ENCODE assay signal across 1 cellular context in the genomic region with DNA sequence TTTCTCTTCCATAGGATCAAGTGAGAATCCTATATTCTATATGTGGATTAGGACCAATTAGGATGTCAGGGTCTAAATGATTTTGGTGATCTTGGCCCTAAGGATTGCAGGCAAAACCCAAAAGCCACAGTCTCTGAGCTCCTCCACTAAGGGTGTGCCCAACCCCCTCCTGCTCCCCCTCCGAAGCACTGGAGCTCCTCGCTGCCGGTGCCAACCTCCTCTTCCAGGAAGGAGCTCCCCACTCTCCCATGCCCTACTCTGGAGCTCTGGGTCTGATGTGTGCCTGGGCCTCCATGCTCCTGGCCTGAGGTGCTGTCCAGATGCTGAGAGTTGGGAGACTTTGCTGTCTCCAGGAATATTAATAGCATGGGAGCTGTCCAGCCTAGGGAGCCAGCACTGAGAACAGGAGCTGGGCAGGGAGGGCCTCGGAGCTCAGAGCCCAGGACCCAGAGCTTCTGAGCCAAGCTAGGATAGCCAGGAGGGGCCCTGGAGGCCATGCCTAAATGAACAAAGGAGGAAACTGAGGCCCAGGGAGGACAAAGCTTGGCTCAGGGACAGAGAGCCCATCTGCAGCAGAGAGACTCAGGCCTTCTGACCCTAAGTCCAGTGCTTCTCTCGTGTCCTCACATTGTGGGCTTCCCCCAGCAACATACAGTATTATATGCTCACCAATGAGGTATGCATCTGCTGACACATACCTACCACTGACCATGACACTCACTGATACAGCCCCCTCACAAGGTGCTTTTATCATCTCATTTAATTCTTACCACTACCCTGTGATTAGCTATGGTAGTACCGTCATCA.
TF ChIP-seq lines count a peak whose summit lies in the region.

No MANE protein-coding gene starts in this region.

TF ChIP-seq in HepG2, 621 proteins besides CTCF, POLR2A, EP300 and RAD21 (continued from another document and continues in another):
- TF ChIP-seq, protein P1, sequence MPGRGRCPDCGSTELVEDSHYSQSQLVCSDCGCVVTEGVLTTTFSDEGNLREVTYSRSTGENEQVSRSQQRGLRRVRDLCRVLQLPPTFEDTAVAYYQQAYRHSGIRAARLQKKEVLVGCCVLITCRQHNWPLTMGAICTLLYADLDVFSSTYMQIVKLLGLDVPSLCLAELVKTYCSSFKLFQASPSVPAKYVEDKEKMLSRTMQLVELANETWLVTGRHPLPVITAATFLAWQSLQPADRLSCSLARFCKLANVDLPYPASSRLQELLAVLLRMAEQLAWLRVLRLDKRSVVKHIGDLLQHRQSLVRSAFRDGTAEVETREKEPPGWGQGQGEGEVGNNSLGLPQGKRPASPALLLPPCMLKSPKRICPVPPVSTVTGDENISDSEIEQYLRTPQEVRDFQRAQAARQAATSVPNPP (CRISPR knock-in tag; IDR thresholded peaks at IDR 0.05) = no peak
- peak; percentile 83; the same call in 1 of the 2 replicates for TF ChIP-seq ZNF720 (CRISPR knock-in tag; IDR thresholded peaks at IDR 0.05)
- TF ChIP-seq PRMT3 (CRISPR knock-in tag; IDR thresholded peaks at IDR 0.05; ENCODE audit: borderline replicate concordance, low read depth) = 0 out of 2 replicates have a peak, but pooled peaks have one; percentile 71
- TF ChIP-seq REL (CRISPR knock-in tag; conservative IDR thresholded peaks at IDR 0.05) = no peak
- TF ChIP-seq SMAD9 (CRISPR knock-in tag; IDR thresholded peaks at IDR 0.05) = peak; percentile 82; the same call in 1 of the 2 replicates
- TF ChIP-seq ZNF3 (CRISPR knock-in tag; IDR thresholded peaks at IDR 0.05) = peak; percentile 90
- peak; percentile 81 for TF ChIP-seq RARA (CRISPR knock-in tag; IDR thresholded peaks at IDR 0.05)
- TF ChIP-seq IKZF1 (IDR thresholded peaks at IDR 0.05) = no peak
- peak; percentile 51; the same call in 1 of the 2 replicates for TF ChIP-seq ZNF501 (CRISPR knock-in tag; IDR thresholded peaks at IDR 0.05)
- TF ChIP-seq, protein P2, sequence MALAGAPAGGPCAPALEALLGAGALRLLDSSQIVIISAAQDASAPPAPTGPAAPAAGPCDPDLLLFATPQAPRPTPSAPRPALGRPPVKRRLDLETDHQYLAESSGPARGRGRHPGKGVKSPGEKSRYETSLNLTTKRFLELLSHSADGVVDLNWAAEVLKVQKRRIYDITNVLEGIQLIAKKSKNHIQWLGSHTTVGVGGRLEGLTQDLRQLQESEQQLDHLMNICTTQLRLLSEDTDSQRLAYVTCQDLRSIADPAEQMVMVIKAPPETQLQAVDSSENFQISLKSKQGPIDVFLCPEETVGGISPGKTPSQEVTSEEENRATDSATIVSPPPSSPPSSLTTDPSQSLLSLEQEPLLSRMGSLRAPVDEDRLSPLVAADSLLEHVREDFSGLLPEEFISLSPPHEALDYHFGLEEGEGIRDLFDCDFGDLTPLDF (CRISPR knock-in tag; IDR thresholded peaks at IDR 0.05) = 0 out of 2 replicates have a peak, but pooled peaks have one; percentile 33
- peak in 1 of 2 experiments; percentile 97; a peak in 2 of 4 replicates for TF ChIP-seq KLF16 (CRISPR knock-in tag; IDR thresholded peaks at IDR 0.05)
- 0 out of 2 replicates have a peak, but pooled peaks have one; percentile 72 for TF ChIP-seq ZSCAN12 (CRISPR knock-in tag; IDR thresholded peaks at IDR 0.05)
- peak; percentile 92 for TF ChIP-seq ZNF335 (CRISPR knock-in tag; IDR thresholded peaks at IDR 0.05)
- peak; percentile 93 for TF ChIP-seq ZNF441 (CRISPR knock-in tag; IDR thresholded peaks at IDR 0.05; ENCODE audit: borderline replicate concordance)
- peak; percentile 61; the same call in 1 of the 2 replicates for TF ChIP-seq ZNF772 (CRISPR knock-in tag; IDR thresholded peaks at IDR 0.05)
- peak; percentile 91 for TF ChIP-seq ZNF205 (CRISPR knock-in tag; IDR thresholded peaks at IDR 0.05)
- TF ChIP-seq KAT8 (CRISPR knock-in tag; IDR thresholded peaks at IDR 0.05) = peak; percentile 77
- TF ChIP-seq ZBTB20 (CRISPR knock-in tag; IDR thresholded peaks at IDR 0.05; ENCODE audit: borderline replicate concordance, low read depth) = peak; percentile 74; the same call in 1 of the 2 replicates
- TF ChIP-seq ZNF552 (CRISPR knock-in tag; IDR thresholded peaks at IDR 0.05; ENCODE audit: borderline replicate concordance) = peak; percentile 58; the same call in 1 of the 2 replicates
- TF ChIP-seq ETV5 (CRISPR knock-in tag; IDR thresholded peaks at IDR 0.05; ENCODE audit: borderline replicate concordance) = peak; percentile 57
- TF ChIP-seq ZNF800 (CRISPR knock-in tag; IDR thresholded peaks at IDR 0.05) = peak; percentile 80; the same call in 1 of the 2 replicates
- TF ChIP-seq CBX5 (CRISPR knock-in tag; IDR thresholded peaks at IDR 0.05; ENCODE audit: borderline replicate concordance) = 0 out of 2 replicates have a peak, but pooled peaks have one; percentile 33
- TF ChIP-seq, protein P3, sequence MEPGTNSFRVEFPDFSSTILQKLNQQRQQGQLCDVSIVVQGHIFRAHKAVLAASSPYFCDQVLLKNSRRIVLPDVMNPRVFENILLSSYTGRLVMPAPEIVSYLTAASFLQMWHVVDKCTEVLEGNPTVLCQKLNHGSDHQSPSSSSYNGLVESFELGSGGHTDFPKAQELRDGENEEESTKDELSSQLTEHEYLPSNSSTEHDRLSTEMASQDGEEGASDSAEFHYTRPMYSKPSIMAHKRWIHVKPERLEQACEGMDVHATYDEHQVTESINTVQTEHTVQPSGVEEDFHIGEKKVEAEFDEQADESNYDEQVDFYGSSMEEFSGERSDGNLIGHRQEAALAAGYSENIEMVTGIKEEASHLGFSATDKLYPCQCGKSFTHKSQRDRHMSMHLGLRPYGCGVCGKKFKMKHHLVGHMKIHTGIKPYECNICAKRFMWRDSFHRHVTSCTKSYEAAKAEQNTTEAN (CRISPR knock-in tag; conservative IDR thresholded peaks at IDR 0.05) = peak; percentile 91
- peak; percentile 58; the same call in 1 of the 2 replicates for TF ChIP-seq GATAD1 (CRISPR knock-in tag; IDR thresholded peaks at IDR 0.05)
- no peak for TF ChIP-seq TFDP1 (CRISPR knock-in tag; IDR thresholded peaks at IDR 0.05; ENCODE audit: borderline replicate concordance)
- TF ChIP-seq YEATS4 (CRISPR knock-in tag; IDR thresholded peaks at IDR 0.05; ENCODE audit: borderline replicate concordance) = no peak
- TF ChIP-seq, protein P4, sequence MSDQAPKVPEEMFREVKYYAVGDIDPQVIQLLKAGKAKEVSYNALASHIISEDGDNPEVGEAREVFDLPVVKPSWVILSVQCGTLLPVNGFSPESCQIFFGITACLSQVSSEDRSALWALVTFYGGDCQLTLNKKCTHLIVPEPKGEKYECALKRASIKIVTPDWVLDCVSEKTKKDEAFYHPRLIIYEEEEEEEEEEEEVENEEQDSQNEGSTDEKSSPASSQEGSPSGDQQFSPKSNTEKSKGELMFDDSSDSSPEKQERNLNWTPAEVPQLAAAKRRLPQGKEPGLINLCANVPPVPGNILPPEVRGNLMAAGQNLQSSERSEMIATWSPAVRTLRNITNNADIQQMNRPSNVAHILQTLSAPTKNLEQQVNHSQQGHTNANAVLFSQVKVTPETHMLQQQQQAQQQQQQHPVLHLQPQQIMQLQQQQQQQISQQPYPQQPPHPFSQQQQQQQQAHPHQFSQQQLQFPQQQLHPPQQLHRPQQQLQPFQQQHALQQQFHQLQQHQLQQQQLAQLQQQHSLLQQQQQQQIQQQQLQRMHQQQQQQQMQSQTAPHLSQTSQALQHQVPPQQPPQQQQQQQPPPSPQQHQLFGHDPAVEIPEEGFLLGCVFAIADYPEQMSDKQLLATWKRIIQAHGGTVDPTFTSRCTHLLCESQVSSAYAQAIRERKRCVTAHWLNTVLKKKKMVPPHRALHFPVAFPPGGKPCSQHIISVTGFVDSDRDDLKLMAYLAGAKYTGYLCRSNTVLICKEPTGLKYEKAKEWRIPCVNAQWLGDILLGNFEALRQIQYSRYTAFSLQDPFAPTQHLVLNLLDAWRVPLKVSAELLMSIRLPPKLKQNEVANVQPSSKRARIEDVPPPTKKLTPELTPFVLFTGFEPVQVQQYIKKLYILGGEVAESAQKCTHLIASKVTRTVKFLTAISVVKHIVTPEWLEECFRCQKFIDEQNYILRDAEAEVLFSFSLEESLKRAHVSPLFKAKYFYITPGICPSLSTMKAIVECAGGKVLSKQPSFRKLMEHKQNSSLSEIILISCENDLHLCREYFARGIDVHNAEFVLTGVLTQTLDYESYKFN (CRISPR knock-in tag; conservative IDR thresholded peaks at IDR 0.05) = no peak
- TF ChIP-seq ATF6 (CRISPR knock-in tag; conservative IDR thresholded peaks at IDR 0.05) = 0 out of 2 replicates have a peak, but pooled peaks have one; percentile 77
- no peak for TF ChIP-seq TOPORS (CRISPR knock-in tag; IDR thresholded peaks at IDR 0.05)
- peak; percentile 78; the same call in 1 of the 2 replicates for TF ChIP-seq ZNF296 (CRISPR knock-in tag; conservative IDR thresholded peaks at IDR 0.05)
- TF ChIP-seq, protein P5, sequence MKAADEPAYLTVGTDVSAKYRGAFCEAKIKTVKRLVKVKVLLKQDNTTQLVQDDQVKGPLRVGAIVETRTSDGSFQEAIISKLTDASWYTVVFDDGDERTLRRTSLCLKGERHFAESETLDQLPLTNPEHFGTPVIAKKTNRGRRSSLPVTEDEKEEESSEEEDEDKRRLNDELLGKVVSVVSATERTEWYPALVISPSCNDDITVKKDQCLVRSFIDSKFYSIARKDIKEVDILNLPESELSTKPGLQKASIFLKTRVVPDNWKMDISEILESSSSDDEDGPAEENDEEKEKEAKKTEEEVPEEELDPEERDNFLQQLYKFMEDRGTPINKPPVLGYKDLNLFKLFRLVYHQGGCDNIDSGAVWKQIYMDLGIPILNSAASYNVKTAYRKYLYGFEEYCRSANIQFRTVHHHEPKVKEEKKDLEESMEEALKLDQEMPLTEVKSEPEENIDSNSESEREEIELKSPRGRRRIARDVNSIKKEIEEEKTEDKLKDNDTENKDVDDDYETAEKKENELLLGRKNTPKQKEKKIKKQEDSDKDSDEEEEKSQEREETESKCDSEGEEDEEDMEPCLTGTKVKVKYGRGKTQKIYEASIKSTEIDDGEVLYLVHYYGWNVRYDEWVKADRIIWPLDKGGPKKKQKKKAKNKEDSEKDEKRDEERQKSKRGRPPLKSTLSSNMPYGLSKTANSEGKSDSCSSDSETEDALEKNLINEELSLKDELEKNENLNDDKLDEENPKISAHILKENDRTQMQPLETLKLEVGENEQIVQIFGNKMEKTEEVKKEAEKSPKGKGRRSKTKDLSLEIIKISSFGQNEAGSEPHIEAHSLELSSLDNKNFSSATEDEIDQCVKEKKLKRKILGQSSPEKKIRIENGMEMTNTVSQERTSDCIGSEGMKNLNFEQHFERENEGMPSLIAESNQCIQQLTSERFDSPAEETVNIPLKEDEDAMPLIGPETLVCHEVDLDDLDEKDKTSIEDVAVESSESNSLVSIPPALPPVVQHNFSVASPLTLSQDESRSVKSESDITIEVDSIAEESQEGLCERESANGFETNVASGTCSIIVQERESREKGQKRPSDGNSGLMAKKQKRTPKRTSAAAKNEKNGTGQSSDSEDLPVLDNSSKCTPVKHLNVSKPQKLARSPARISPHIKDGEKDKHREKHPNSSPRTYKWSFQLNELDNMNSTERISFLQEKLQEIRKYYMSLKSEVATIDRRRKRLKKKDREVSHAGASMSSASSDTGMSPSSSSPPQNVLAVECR (CRISPR knock-in tag; IDR thresholded peaks at IDR 0.05; ENCODE audit: borderline replicate concordance) = peak; percentile 53; the same call in 1 of the 2 replicates
- no peak for TF ChIP-seq ZNF543 (CRISPR knock-in tag; IDR thresholded peaks at IDR 0.05)
- TF ChIP-seq HMGXB4 (CRISPR knock-in tag; IDR thresholded peaks at IDR 0.05; ENCODE audit: borderline replicate concordance in 1 of 2, low read depth in 1 of 2) = peak in 1 of 2 experiments; percentile 55; a peak in 1 of 4 replicates
- TF ChIP-seq HCFC1 (IDR thresholded peaks at IDR 0.05; ENCODE audit: low read depth, low read length) = 0 out of 2 replicates have a peak, but pooled peaks have one; percentile 15
- peak; percentile 95 for TF ChIP-seq STAT5B (CRISPR knock-in tag; IDR thresholded peaks at IDR 0.05)
